Comparison of ENCODE assay signal across 12 cellular contexts in genomic region chr11:96748639-96749370, GRCh38.
DNase-seq lines count a peak whose midpoint lies in the region; TF ChIP-seq lines count a peak whose summit lies in the region.
"Had no signal": no experiment of that assay in that cellular context is flagged by ENCODE, and none has a peak within 500 bp of the region (broad histone marks: within the 10 kb centered on the region; RNA-seq: fewer than 3 reads in every experiment).

No MANE protein-coding gene starts in this region.

- TF ChIP-seq CTCF in foreskin fibroblast (IDR thresholded peaks at IDR 0.05; ENCODE audit: low read depth, low read length) (no peak), CD14-positive monocyte (IDR thresholded peaks at IDR 0.05) (no peak), dorsolateral prefrontal cortex (IDR thresholded peaks at IDR 0.05 in 54 of 56, conservative IDR thresholded peaks at IDR 0.05 in 2 of 56; ENCODE audit: low read depth in 1 of 56, partially characterized antibody in 56 of 56) (no peak)

- no peaks in the 10 kb centered on the region for H3K36me3 Mint-ChIP-seq in CD14-positive monocyte

- H3K9me3 Mint-ChIP-seq in CD14-positive monocyte, result peaks cover 0 to 9% (median 6%) of the 10 kb centered on the region in 7 donors
- H3K9me3 Mint-ChIP-seq: activated naive CD4-positive, alpha-beta T cell treated with anti-CD3 and anti-CD28 coated beads for 36 hours had no signal

- H3K27me3 ChIP-seq in adipocyte (replicated peaks; ENCODE audit: control insufficient read depth, insufficient read depth, low read length) (no peaks in the 10 kb centered on the region), dorsolateral prefrontal cortex (peaks cover 0 to 4% (median 0%) of the 10 kb centered on the region in 45 donors)

- no peak overlapping the region for H3K4me3 Mint-ChIP-seq in CD14-positive monocyte
- H3K4me3 Mint-ChIP-seq: activated naive CD4-positive, alpha-beta T cell treated with anti-CD3 and anti-CD28 coated beads for 36 hours had no signal

- H3K27ac ChIP-seq in dorsolateral prefrontal cortex (no peak overlapping the region), substantia nigra (ENCODE audit: low read depth, low read length, poor library complexity, severe bottlenecking) (no peak overlapping the region)
- H3K27ac ChIP-seq: 22Rv1, WERI-Rb-1 had no signal

- no peak overlapping the region for H3K27ac Mint-ChIP-seq in CD14-positive monocyte
- H3K27ac Mint-ChIP-seq: activated naive CD4-positive, alpha-beta T cell treated with anti-CD3 and anti-CD28 coated beads for 36 hours had no signal

- peak overlapping the region; percentile 59 for H3K4me3 ChIP-seq in adipocyte (ENCODE audit: low read length)
- peak overlapping the region in 1 of 2 donors; percentile 7 for H3K4me3 ChIP-seq in foreskin fibroblast (ENCODE audit: low read depth in 1 of 2, low read length in 2 of 2)
- no peak overlapping the region for H3K4me3 ChIP-seq in dorsolateral prefrontal cortex

- DNase-seq in DMS53 (lab: John Stamatoyannopoulos, UW) (peak; percentile 41), DMS53 treated with DMSO at 0.1 percent for 48 hours (lab: John Stamatoyannopoulos, UW; ENCODE audit: unreplicated experiment) (no peak), adipocyte (ENCODE audit: low read depth) (peak; percentile 51), foreskin fibroblast (peak; percentile 23 to 55), CD14-positive monocyte (ENCODE audit: low spot score) (no peak), dorsolateral prefrontal cortex (no peak), kidney glomerular epithelial cell (lab: John Stamatoyannopoulos, UW) (no peak), substantia nigra (lab: John Stamatoyannopoulos, UW) (no peak)
- DNase-seq: activated naive CD4-positive, alpha-beta T cell treated with anti-CD3 and anti-CD28 coated beads for 36 hours; stimulated activated naive CD4-positive, alpha-beta T cell; WERI-Rb-1 had no signal

- H3K4me1 Mint-ChIP-seq in CD14-positive monocyte, result no peaks in the 10 kb centered on the region

- no peaks in the 10 kb centered on the region for H3K9me3 ChIP-seq in adipocyte (ENCODE audit: control insufficient read depth, low read length)

- H3K4me1 ChIP-seq in adipocyte (ENCODE audit: control insufficient read depth, insufficient read depth, low read length), result peaks cover 61% of the 10 kb centered on the region

- H3K9ac ChIP-seq in adipocyte (ENCODE audit: low read length), result peak overlapping the region; percentile 81

- intact Hi-C loops in CD14-positive monocyte (cut with micrococcal nuclease), result no loop called here
- intact Hi-C loops in dorsolateral prefrontal cortex (cut with DNase I), result no loop called here

- peaks cover 0 to 3% (median 0%) of the 10 kb centered on the region in 3 donors for H3K27me3 Mint-ChIP-seq in CD14-positive monocyte (ENCODE audit: low read depth in 3 of 3)

- no peaks in the 10 kb centered on the region for H3K36me3 ChIP-seq in adipocyte (ENCODE audit: control insufficient read depth, insufficient read depth, low read length, severe bottlenecking)
- H3K36me3 ChIP-seq: WERI-Rb-1 had no signal

Comparison
In these comparisons a context has a peak if more than half of its experiments do, and no peak if none do; other contexts are left out.
1. DNase-seq: peak in DMS53 (single experiment), adipocyte (single experiment) and foreskin fibroblast (2 of 2); none in DMS53 treated with DMSO at 0.1 percent for 48 hours (single experiment), CD14-positive monocyte (single experiment), dorsolateral prefrontal cortex (0 of 10), kidney glomerular epithelial cell (single experiment) and substantia nigra (0 of 49).